Comparison of ENCODE assay signal across 24 cellular contexts in genomic region chr21:46352913-46353312, GRCh38. TPM values are rescaled to one million over a fixed set of nuclear protein-coding genes. Genes with fewer than 3 reads are reported as not detected.
A peak's percentile ranks its signal among the peaks of the same experiment; 100 is the strongest.
DNase-seq lines count a peak whose midpoint lies in the region; ATAC-seq and TF ChIP-seq lines count a peak whose summit lies in the region.
"Had no signal": no experiment of that assay in that cellular context is flagged by ENCODE, and none has a peak within 500 bp of the region (broad histone marks: within the 10 kb centered on the region; RNA-seq: fewer than 3 reads in every experiment).

No MANE protein-coding gene starts in this region.

- peaks cover 9 to 92% of the 10 kb centered on the region in 2 donors for H3K36me3 ChIP-seq in psoas muscle (ENCODE audit: insufficient read depth in 1 of 2, low read depth in 1 of 2)
- H3K36me3 ChIP-seq in skeletal muscle tissue (ENCODE audit: control insufficient read depth in 3 of 3, insufficient read depth in 3 of 3, low read length in 3 of 3) = peaks cover 81 to 90% (median 88%) of the 10 kb centered on the region in 3 donors

- no peak for TF ChIP-seq CTCF in psoas muscle (IDR thresholded peaks at IDR 0.05)

- peaks cover 0 to 9% of the 10 kb centered on the region in 2 donors for H3K4me1 Mint-ChIP-seq in effector memory CD8-positive, alpha-beta T cell (ENCODE audit: low read depth in 2 of 2)
- no peaks in the 10 kb centered on the region for H3K4me1 Mint-ChIP-seq in activated CD4-positive, alpha-beta memory T cell treated with anti-CD3 and anti-CD28 coated beads for 36 hours (ENCODE audit: low read depth)
- H3K4me1 Mint-ChIP-seq: CD14-positive monocyte, GM23338, H9 had no signal

- no peak for ATAC-seq in effector memory CD8-positive, alpha-beta T cell (replicated peaks)
- ATAC-seq in psoas muscle = peak in 1 of 4 donors; percentile 15
- ATAC-seq: A549, GM12878, GM23338, HCT116 had no signal

- H3K27ac ChIP-seq in psoas muscle (peak overlapping the region; percentile 95), skeletal muscle tissue (ENCODE audit: low read depth, low read length) (peak overlapping the region; percentile 46)
- H3K27ac ChIP-seq: A549; BLaER1 treated with 17β-estradiol and CSF1 and Interleukin-3, amounts not matched to agents 10 nM and 100 nM had no signal

- DNase-seq in LHCN-M2 (ENCODE audit: low read depth) (peak; percentile 33), psoas muscle (peak in 1 of 2 donors; percentile 56), kidney glomerular epithelial cell (lab: John Stamatoyannopoulos, UW) (no peak)
- DNase-seq in effector memory CD8-positive, alpha-beta T cell = no peak
- DNase-seq in activated CD4-positive, alpha-beta memory T cell treated with anti-CD3 and anti-CD28 coated beads for 36 hours = no peak
- DNase-seq in activated CD8-positive, alpha-beta memory T cell treated with anti-CD3 and anti-CD28 coated beads for 24 hours = no peak
- DNase-seq: 8988T; ACHN; AML-193; BE2C; CD4-positive, alpha-beta T cell; CD8-positive, alpha-beta memory T cell; DMS 273 treated with DMSO at 0.1 percent for 48 hours; DMS79; EL; GDM1; H9 had no signal

- peaks cover 57% of the 10 kb centered on the region for H3K36me3 Mint-ChIP-seq in effector memory CD8-positive, alpha-beta T cell (ENCODE audit: insufficient read depth)
- H3K36me3 Mint-ChIP-seq in activated CD4-positive, alpha-beta memory T cell treated with anti-CD3 and anti-CD28 coated beads for 36 hours = peaks cover 43% of the 10 kb centered on the region

- peak overlapping the region in 2 of 3 donors; percentile 54 to 98 for H3K9ac ChIP-seq in skeletal muscle tissue (ENCODE audit: low read depth in 1 of 3, low read length in 3 of 3)
- H3K9ac ChIP-seq: BLaER1 treated with 17β-estradiol and CSF1 and Interleukin-3, amounts not matched to agents 10 nM and 100 nM had no signal

- H3K4me3 Mint-ChIP-seq in effector memory CD8-positive, alpha-beta T cell = no peak overlapping the region
- no peak overlapping the region for H3K4me3 Mint-ChIP-seq in activated CD4-positive, alpha-beta memory T cell treated with anti-CD3 and anti-CD28 coated beads for 36 hours
- H3K4me3 Mint-ChIP-seq: CD14-positive monocyte; CD4-positive, alpha-beta T cell; CD8-positive, alpha-beta memory T cell; GM23338; H9 had no signal

- no peaks in the 10 kb centered on the region for H3K27me3 Mint-ChIP-seq in effector memory CD8-positive, alpha-beta T cell
- no peaks in the 10 kb centered on the region for H3K27me3 Mint-ChIP-seq in activated CD4-positive, alpha-beta memory T cell treated with anti-CD3 and anti-CD28 coated beads for 36 hours
- H3K27me3 Mint-ChIP-seq: CD4-positive, alpha-beta T cell; CD8-positive, alpha-beta memory T cell had no signal

- H3K9me3 ChIP-seq in psoas muscle (no peaks in the 10 kb centered on the region), skeletal muscle tissue (ENCODE audit: control insufficient read depth in 3 of 3, low read length in 3 of 3) (no peaks in the 10 kb centered on the region)
- H3K9me3 ChIP-seq: A549; BE2C; BLaER1 treated with 17β-estradiol and CSF1 and Interleukin-3, amounts not matched to agents 10 nM and 100 nM had no signal

- H3K27ac Mint-ChIP-seq in effector memory CD8-positive, alpha-beta T cell = peak overlapping the region; percentile 38 to 62
- H3K27ac Mint-ChIP-seq in activated CD4-positive, alpha-beta memory T cell treated with anti-CD3 and anti-CD28 coated beads for 36 hours = no peak overlapping the region
- H3K27ac Mint-ChIP-seq: CD4-positive, alpha-beta T cell; GM23338 had no signal

- no peaks in the 10 kb centered on the region for H3K9me3 Mint-ChIP-seq in effector memory CD8-positive, alpha-beta T cell
- no peaks in the 10 kb centered on the region for H3K9me3 Mint-ChIP-seq in activated CD4-positive, alpha-beta memory T cell treated with anti-CD3 and anti-CD28 coated beads for 36 hours
- H3K9me3 Mint-ChIP-seq: CD4-positive, alpha-beta T cell; CD8-positive, alpha-beta memory T cell; GM23338; H9 had no signal

- POLR2A ChIA-PET in activated CD4-positive, alpha-beta memory T cell treated with anti-CD3 and anti-CD28 coated beads for 36 hours (lab: Charles Lee) = no interaction called here

- peak overlapping the region; percentile 77 for H3K4me3 ChIP-seq in psoas muscle
- H3K4me3 ChIP-seq in skeletal muscle tissue (ENCODE audit: low read length in 3 of 3) = peak overlapping the region in 2 of 3 donors; percentile 54 to 64
- H3K4me3 ChIP-seq: A549; BLaER1 treated with 17β-estradiol and CSF1 and Interleukin-3, amounts not matched to agents 10 nM and 100 nM; GM12878; GM23338 had no signal

- CTCF ChIA-PET in activated CD4-positive, alpha-beta memory T cell treated with anti-CD3 and anti-CD28 coated beads for 36 hours (lab: Charles Lee) = no interaction called here

- H3K27me3 ChIP-seq in psoas muscle (ENCODE audit: insufficient read depth in 3 of 3, low read length in 2 of 3) (no peaks in the 10 kb centered on the region), skeletal muscle tissue (ENCODE audit: control insufficient read depth in 3 of 3, insufficient read depth in 3 of 3, low read length in 3 of 3) (no peaks in the 10 kb centered on the region)
- H3K27me3 ChIP-seq: BE2C; BLaER1 treated with 17β-estradiol and CSF1 and Interleukin-3, amounts not matched to agents 10 nM and 100 nM had no signal

- 67 to 83% (median 75%) methylated on average over 14 of the region's 14 CpGs for WGBS in psoas muscle, 3 donors

- intact Hi-C loops in psoas muscle (cut with DNase I) = no loop called here
- intact Hi-C loops in activated CD4-positive, alpha-beta memory T cell treated with anti-CD3 and anti-CD28 coated beads for 36 hours (cut with micrococcal nuclease) = no loop called here

- H3K4me1 ChIP-seq in psoas muscle = peaks cover 71% of the 10 kb centered on the region
- peaks cover 35 to 85% (median 76%) of the 10 kb centered on the region in 3 donors for H3K4me1 ChIP-seq in skeletal muscle tissue (ENCODE audit: control insufficient read depth in 3 of 3, insufficient read depth in 3 of 3, low read length in 3 of 3)
- H3K4me1 ChIP-seq: A549; BE2C; BLaER1 treated with 17β-estradiol and CSF1 and Interleukin-3, amounts not matched to agents 10 nM and 100 nM had no signal

RNA-seq across cellular contexts. Expression of gene PCNT, which starts 29.0 kb away (rescaled TPM):
- total RNA-seq in LHCN-M2 (2014; rRNA removed) (35.8 and 40.8 TPM in 2 replicates), psoas muscle (100 to 1,000 TPM in 3 of 4 donors, 10 to 100 TPM in 1; 99.4 to 642 (median 295) TPM), skeletal muscle tissue (42.8 TPM)
- 10.0 TPM for polyA plus RNA-seq in LHCN-M2 (2012)
- 100 to 1,000 TPM; 118 to 294 (median 248) TPM for polyA plus RNA-seq in psoas muscle
- 10 to 100 TPM; 48.5 to 50.6 TPM for total RNA-seq in activated CD4-positive, alpha-beta memory T cell treated with anti-CD3 and anti-CD28 coated beads for 36 hours

RNA-seq across cellular contexts. Expression of gene C21orf58, which starts 29.2 kb away (rescaled TPM):
- total RNA-seq in LHCN-M2 (2014; rRNA removed) (17.2 and 19.3 TPM in 2 replicates), psoas muscle (1 to 10 TPM in 3 of 4 donors, under 1 TPM in 1; 0.49 to 3.0 (median 1.1) TPM), skeletal muscle tissue (3.1 TPM)
- 4.2 TPM for polyA plus RNA-seq in LHCN-M2 (2012)
- polyA plus RNA-seq in psoas muscle = 1 to 10 TPM in 1 of 3 donors, under 1 TPM in 2; 0.38 to 2.3 (median 0.47) TPM
- 10 to 100 TPM; 25.8 to 28.1 TPM for total RNA-seq in activated CD4-positive, alpha-beta memory T cell treated with anti-CD3 and anti-CD28 coated beads for 36 hours
